ENCODE assay signal across 4 cellular contexts in the genomic region with DNA sequence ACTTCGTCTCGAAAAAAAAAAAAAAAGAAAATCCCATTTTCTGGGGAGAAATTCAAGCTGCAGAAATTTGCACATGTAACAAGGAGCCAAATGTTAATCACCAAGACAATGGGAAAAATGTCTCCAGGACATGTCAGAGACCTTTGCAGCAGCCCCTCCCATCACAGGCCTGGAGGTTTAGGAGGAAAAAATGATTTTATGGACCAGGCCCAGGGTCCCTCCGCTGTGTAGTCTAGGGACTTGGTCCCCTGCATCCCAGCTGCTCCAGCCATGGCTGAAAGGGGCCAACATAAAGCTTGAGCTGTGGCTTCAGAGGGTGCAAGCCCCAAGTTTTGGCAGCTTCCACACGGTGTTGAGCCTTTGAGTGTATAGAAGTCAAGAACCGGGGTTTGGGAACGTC.
TF ChIP-seq lines count a peak whose summit lies in the region.

No MANE protein-coding gene starts in this region.

TF ChIP-seq in A549, 52 proteins besides CTCF, POLR2A, EP300 and RAD21:
- peak; percentile 80 for TF ChIP-seq ZFP36 (IDR thresholded peaks at IDR 0.05; ENCODE audit: borderline replicate concordance, partially characterized antibody)

TF ChIP-seq in HEK293, 187 proteins besides CTCF, POLR2A, EP300 and RAD21:
- TF ChIP-seq ZNF626 (tag by site-specific recombination; IDR thresholded peaks at IDR 0.05) (0 out of 2 replicates have a peak, but pooled peaks have one; percentile 24), ZNF585B (tag by site-specific recombination; IDR thresholded peaks at IDR 0.05) (peak; percentile 98), SETDB1 (IDR thresholded peaks at IDR 0.05; ENCODE audit: insufficient read length, low read length) (peak; percentile 88)

TF ChIP-seq in K562, 482 proteins besides CTCF, POLR2A, EP300 and RAD21:
- TF ChIP-seq, protein P1, sequence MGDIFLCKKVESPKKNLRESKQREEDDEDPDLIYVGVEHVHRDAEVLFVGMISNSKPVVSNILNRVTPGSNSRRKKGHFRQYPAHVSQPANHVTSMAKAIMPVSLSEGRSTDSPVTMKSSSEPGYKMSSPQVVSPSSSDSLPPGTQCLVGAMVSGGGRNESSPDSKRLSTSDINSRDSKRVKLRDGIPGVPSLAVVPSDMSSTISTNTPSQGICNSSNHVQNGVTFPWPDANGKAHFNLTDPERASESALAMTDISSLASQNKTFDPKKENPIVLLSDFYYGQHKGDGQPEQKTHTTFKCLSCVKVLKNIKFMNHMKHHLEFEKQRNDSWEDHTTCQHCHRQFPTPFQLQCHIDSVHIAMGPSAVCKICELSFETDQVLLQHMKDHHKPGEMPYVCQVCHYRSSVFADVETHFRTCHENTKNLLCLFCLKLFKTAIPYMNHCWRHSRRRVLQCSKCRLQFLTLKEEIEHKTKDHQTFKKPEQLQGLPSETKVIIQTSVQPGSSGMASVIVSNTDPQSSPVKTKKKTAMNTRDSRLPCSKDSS (IDR thresholded peaks at IDR 0.05; ENCODE audit: low read depth, partially characterized antibody) = peak; percentile 24
- TF ChIP-seq CBX5 (IDR thresholded peaks at IDR 0.05; ENCODE audit: borderline replicate concordance, low read depth) = 0 out of 2 replicates have a peak, but pooled peaks have one; percentile 28
- TF ChIP-seq ZFP36 (IDR thresholded peaks at IDR 0.05; ENCODE audit: low read depth, low read length, partially characterized antibody) = peak; percentile 79
- TF ChIP-seq TRIM28 (IDR thresholded peaks at IDR 0.05) = peak; percentile 42; the same call in 1 of the 2 replicates
- TF ChIP-seq CBX3 (IDR thresholded peaks at IDR 0.05; ENCODE audit: borderline replicate concordance in 1 of 2, low read length in 2 of 2) = peak in 1 of 2 experiments; percentile 40; a peak in 1 of 3 replicates

TF ChIP-seq in HepG2, 621 proteins besides CTCF, POLR2A, EP300 and RAD21:
- TF ChIP-seq ZFP36 (IDR thresholded peaks at IDR 0.05; ENCODE audit: borderline replicate concordance, low read depth, low read length, partially characterized antibody) = peak; percentile 58
TF ChIP-seq in HepG2: peak in this region for 1; not testable (repeated sequence) for 620.
